ENCODE assay signal across 10 cellular contexts in the genomic region with DNA sequence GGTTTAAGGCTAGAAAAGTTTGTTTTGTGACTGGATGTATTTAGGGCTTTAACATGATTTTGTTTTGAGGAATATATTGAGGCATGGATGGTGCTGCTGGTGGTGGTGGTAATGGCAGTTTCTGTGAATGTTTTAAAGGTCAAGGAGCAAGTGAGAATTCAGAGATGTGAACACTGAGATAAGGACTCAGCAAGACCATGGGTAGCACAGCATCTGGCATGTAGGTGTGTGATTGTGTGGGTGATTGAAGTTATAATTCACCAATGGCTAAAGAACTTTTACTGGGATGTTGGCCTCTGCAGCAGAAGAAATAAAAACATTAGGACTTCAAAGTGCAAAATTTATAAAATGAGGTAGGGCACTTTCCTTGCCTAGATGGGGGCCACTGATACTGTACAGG.
DNase-seq lines count a peak whose midpoint lies in the region; ATAC-seq and TF ChIP-seq lines count a peak whose summit lies in the region.
"Had no signal": no experiment of that assay in that cellular context is flagged by ENCODE, and none has a peak within 500 bp of the region (broad histone marks: within the 10 kb centered on the region; RNA-seq: fewer than 3 reads in every experiment).

No MANE protein-coding gene starts in this region.

- H3K27me3 ChIP-seq in HAP-1 (ENCODE audit: low read depth): 0 out of 2 replicates have a peak, but pooled peaks cover 4% of the 10 kb centered on the region

- no peak for ATAC-seq in natural killer cell treated with Interleukin-12 subunit alpha and Interleukin-12 subunit beta and Interleukin-15 and Interleukin-18, amount 100 ng/mL, for 72 hours
- no peak for ATAC-seq in GM21786 (IDR thresholded peaks at IDR 0.05; ENCODE audit: unreplicated experiment)
- ATAC-seq: right cardiac atrium had no signal

- no peak overlapping the region for H3K4me3 ChIP-seq in HAP-1

- peaks cover 2% of the 10 kb centered on the region; the same call in 1 of the 2 replicates for H3K27me3 Mint-ChIP-seq in HFFc6 (ENCODE audit: insufficient read depth)
- no peaks in the 10 kb centered on the region for H3K27me3 Mint-ChIP-seq in natural killer cell treated with Interleukin-12 subunit alpha and Interleukin-12 subunit beta and Interleukin-15 and Interleukin-18, amount 100 ng/mL, for 72 hours

- H3K36me3 Mint-ChIP-seq in HFFc6 (ENCODE audit: low read depth): peaks cover 6% of the 10 kb centered on the region
- H3K36me3 Mint-ChIP-seq in natural killer cell treated with Interleukin-12 subunit alpha and Interleukin-12 subunit beta and Interleukin-15 and Interleukin-18, amount 100 ng/mL, for 72 hours: peaks cover 5% of the 10 kb centered on the region

- H3K4me1 Mint-ChIP-seq in HFFc6 (ENCODE audit: low read depth): peaks cover 57% of the 10 kb centered on the region
- H3K4me1 Mint-ChIP-seq in natural killer cell treated with Interleukin-12 subunit alpha and Interleukin-12 subunit beta and Interleukin-15 and Interleukin-18, amount 100 ng/mL, for 72 hours (ENCODE audit: low read depth in 2 of 2): peaks cover 58 to 66% of the 10 kb centered on the region in 2 donors

- DNase-seq in Ammon's horn (ENCODE audit: low spot score) (peak; percentile 8), HFFc6 (no peak), caudate nucleus (lab: John Stamatoyannopoulos, UW) (no peak), HAP-1 (ENCODE audit: low spot score in 2 of 2) (no peak), inferior parietal cortex (ENCODE audit: extremely low spot score) (no peak), SHP77 treated with DMSO at 0.1 percent for 48 hours (lab: John Stamatoyannopoulos, UW) (no peak)
- no peak for DNase-seq in natural killer cell treated with Interleukin-12 subunit alpha and Interleukin-12 subunit beta and Interleukin-15 and Interleukin-18, amount 100 ng/mL, for 72 hours (ENCODE audit: low spot score)
- DNase-seq: amniotic stem cell, right cardiac atrium had no signal

- no peaks in the 10 kb centered on the region for H3K9me3 ChIP-seq in HAP-1

- no peaks in the 10 kb centered on the region for H3K9me3 Mint-ChIP-seq in HFFc6
- H3K9me3 Mint-ChIP-seq in natural killer cell treated with Interleukin-12 subunit alpha and Interleukin-12 subunit beta and Interleukin-15 and Interleukin-18, amount 100 ng/mL, for 72 hours: no peaks in the 10 kb centered on the region

- no peak for TF ChIP-seq CTCF in HFFc6 (IDR thresholded peaks at IDR 0.05)

- H3K4me3 Mint-ChIP-seq in HFFc6: peak overlapping the region; percentile 86
- peak overlapping the region; percentile 52 for H3K4me3 Mint-ChIP-seq in natural killer cell treated with Interleukin-12 subunit alpha and Interleukin-12 subunit beta and Interleukin-15 and Interleukin-18, amount 100 ng/mL, for 72 hours

- peak overlapping the region; percentile 91 for H3K27ac ChIP-seq in caudate nucleus (ENCODE audit: low read depth, low read length)

- H3K4me1 ChIP-seq in HAP-1: no peaks in the 10 kb centered on the region

- in situ Hi-C loops in HAP-1 (cut with MboI; ENCODE audit: low sequenced_read_pairs): loop anchor here (25.0 kb wide), 1 partner anchor 267 kb away; no protein-coding TSS in a partner anchor

- no peaks in the 10 kb centered on the region for H3K36me3 ChIP-seq in HAP-1 (replicated peaks)

- H3K27ac Mint-ChIP-seq in HFFc6: peak overlapping the region; percentile 96
- peak overlapping the region; percentile 25 to 87 for H3K27ac Mint-ChIP-seq in natural killer cell treated with Interleukin-12 subunit alpha and Interleukin-12 subunit beta and Interleukin-15 and Interleukin-18, amount 100 ng/mL, for 72 hours
